8 cellular contexts compared by ENCODE assay signal in genomic region chr7:873367-874002, GRCh38. TPM values are rescaled to one million over a fixed set of nuclear protein-coding genes. Genes with fewer than 3 reads are reported as not detected.
DNase-seq lines count a peak whose midpoint lies in the region; ATAC-seq and TF ChIP-seq lines count a peak whose summit lies in the region.

No MANE protein-coding gene starts in this region.

- H3K4me3 ChIP-seq in IMR-90 (ENCODE audit: insufficient read depth, low read depth, low read length) (no peak overlapping the region), esophagus muscularis mucosa (no peak overlapping the region)

- peak overlapping the region; percentile 2 for H2AK9ac ChIP-seq in IMR-90 (replicated peaks; ENCODE audit: low read depth, low read length, poor library complexity)

- H3K27ac Mint-ChIP-seq in activated T-cell treated with anti-CD3 and anti-CD28 coated beads, Interleukin-2, amount 50 U/mL, for 24 hours = peak overlapping the region; percentile 86
- H3K27ac Mint-ChIP-seq in naive B cell = peak overlapping the region; percentile 11 to 74 (median 62)

- no peaks in the 10 kb centered on the region for H3K9me3 Mint-ChIP-seq in activated T-cell treated with anti-CD3 and anti-CD28 coated beads, Interleukin-2, amount 50 U/mL, for 24 hours
- no peaks in the 10 kb centered on the region for H3K9me3 Mint-ChIP-seq in naive B cell

- H2BK120ac ChIP-seq in IMR-90 (ENCODE audit: low read depth, low read length) = no peak overlapping the region

- H3K27me3 ChIP-seq in IMR-90 (ENCODE audit: control insufficient read depth, insufficient read depth, low read length) (no peaks in the 10 kb centered on the region), esophagus muscularis mucosa (no peaks in the 10 kb centered on the region)

- 0 out of 2 replicates have a peak overlapping the region, but pooled peaks have one; percentile 31 for H3K9ac ChIP-seq in IMR-90 (ENCODE audit: low read depth, low read length)

- peak overlapping the region; percentile 23 to 65; a peak in 1 of 4 replicates for H4K8ac ChIP-seq in IMR-90 (ENCODE audit: low read depth in 2 of 2, low read length in 2 of 2)

- no peak overlapping the region for H2BK5ac ChIP-seq in IMR-90 (ENCODE audit: low read depth, low read length, poor library complexity, severe bottlenecking)

- H4K5ac ChIP-seq in IMR-90 (ENCODE audit: low read depth, low read length) = no peak overlapping the region

- in situ Hi-C loops in IMR-90 (cut with MboI; ENCODE audit: low sequenced_read_pairs) = loop anchor here (5.0 to 10.0 kb wide), 2 partner anchors 86 to 339 kb away; no protein-coding TSS in a partner anchor

- H3K4me2 ChIP-seq in IMR-90 (ENCODE audit: low read depth, low read length) = no peak overlapping the region

- peak; percentile 26 for DNase-seq in DMS114 treated with DMSO at 0.1 percent for 48 hours (lab: John Stamatoyannopoulos, UW; ENCODE audit: unreplicated experiment)
- peak; percentile 75 for DNase-seq in IMR-90
- peak; percentile 81 for DNase-seq in activated T-cell treated with anti-CD3 and anti-CD28 coated beads, Interleukin-2, amount 50 U/mL, for 24 hours
- DNase-seq in esophagus muscularis mucosa (ENCODE audit: extremely low spot score) = peak; percentile 95
- DNase-seq in naive B cell = peak; percentile 59
- peak; percentile 47 to 56 for DNase-seq in stimulated activated CD8-positive, alpha-beta memory T cell treated with anti-CD3 and anti-CD28 coated beads, Interleukin-7, amount 100 ng/mL, for 48 hours (ENCODE audit: extremely low read depth in 1 of 2, low read depth in 1 of 2)

- H2BK20ac ChIP-seq in IMR-90 (ENCODE audit: low read depth, low read length) = no peak overlapping the region

- ATAC-seq in IMR-90 (ENCODE audit: low read depth) = peak; percentile 31
- peak in 1 of 2 donors; percentile 11 for ATAC-seq in naive B cell (ENCODE audit: low read depth in 2 of 2)
- ATAC-seq in HG03196 (IDR thresholded peaks at IDR 0.05; ENCODE audit: unreplicated experiment) = no peak

- TF ChIP-seq CTCF in IMR-90 (conservative IDR thresholded peaks at IDR 0.05; ENCODE audit: low read depth, low read length) (peak; percentile 94), esophagus muscularis mucosa (IDR thresholded peaks at IDR 0.05) (peak in 2 of 3 experiments; percentile 97 to 99)

- no peak overlapping the region for H3K23ac ChIP-seq in IMR-90 (ENCODE audit: low read depth, low read length)

- no peaks in the 10 kb centered on the region for H3K27me3 Mint-ChIP-seq in activated T-cell treated with anti-CD3 and anti-CD28 coated beads, Interleukin-2, amount 50 U/mL, for 24 hours
- no peaks in the 10 kb centered on the region for H3K27me3 Mint-ChIP-seq in naive B cell

- CTCF ChIA-PET in IMR-90 (lab: Yijun Ruan, JAX) = interaction anchor here (0.6 to 1.3 kb wide), 5 partner anchors 12 to 92 kb away, joined by 3 to 4 read pairs (median 3); no protein-coding TSS in a partner anchor

- peak overlapping the region; percentile 14; the same call in 1 of the 2 replicates for H4K91ac ChIP-seq in IMR-90 (ENCODE audit: insufficient read depth, low read depth, low read length)

- H3K14ac ChIP-seq in IMR-90 (replicated peaks; ENCODE audit: low read depth, low read length) = no peak overlapping the region

- H4K20me1 ChIP-seq in IMR-90 (ENCODE audit: insufficient read depth, low read length) = peaks cover 5% of the 10 kb centered on the region

- H2AK5ac ChIP-seq in IMR-90 (ENCODE audit: low read depth, low read length) = peak overlapping the region; percentile 41

- TF ChIP-seq POLR2A in IMR-90 (IDR thresholded peaks at IDR 0.05; ENCODE audit: low read depth, low read length) (no peak), esophagus muscularis mucosa (IDR thresholded peaks at IDR 0.05; ENCODE audit: low read depth) (no peak)

- 0 out of 2 replicates have a peak overlapping the region, but pooled peaks have one; percentile 27 for H3K4ac ChIP-seq in IMR-90 (ENCODE audit: low read depth, low read length)

- TSS peak; percentile 89 for BruUV-seq in IMR-90 (replicated peaks; lab: Mats Ljungman, UMichigan)

- peaks cover 4 to 40% of the 10 kb centered on the region in 2 experiments; a peak in 2 of 4 replicates for H3K79me1 ChIP-seq in IMR-90 (ENCODE audit: low read depth in 1 of 2, low read length in 2 of 2)

- no peak for TF ChIP-seq EP300 in esophagus muscularis mucosa (IDR thresholded peaks at IDR 0.05)

- peaks cover 29% of the 10 kb centered on the region for H3K36me3 ChIP-seq in IMR-90 (ENCODE audit: control insufficient read depth, insufficient read depth, low read length)
- H3K36me3 ChIP-seq in esophagus muscularis mucosa = peaks cover 15 to 65% (median 40%) of the 10 kb centered on the region in 4 donors

- WGBS in IMR-90 (ENCODE audit: extremely low coverage in 2 of 2, insufficient read length in 1 of 2), 2 experiments = 34% methylated on average over 12 of the region's 18 CpGs; no CpG with 5 or more reads in 1 of the 2 experiments
- WGBS in esophagus muscularis mucosa = 28% methylated on average over 18 of the region's 18 CpGs

- peak overlapping the region; percentile 27 for H2AFZ ChIP-seq in IMR-90 (replicated peaks; ENCODE audit: low read length, poor library complexity)

- POLR2A ChIA-PET in IMR-90 (lab: Charles Lee; ENCODE audit: unreplicated experiment) = no interaction called here

- no peak overlapping the region for H3K18ac ChIP-seq in IMR-90 (ENCODE audit: low read depth, low read length)

- intact Hi-C loops in IMR-90 (cut with micrococcal nuclease) (loop anchor here (1.0 to 10.0 kb wide), 3 partner anchors 87 to 553 kb away; partner anchors contain the start of gene PDGFA), esophagus muscularis mucosa (cut with DNase I) (loop anchor here (2.0 to 5.0 kb wide), 2 partner anchors 36 to 87 kb away; no protein-coding TSS in a partner anchor)

- peak overlapping the region; percentile 22; the same call in 1 of the 2 replicates for H3K56ac ChIP-seq in IMR-90 (ENCODE audit: extremely low read depth, insufficient read depth, low read length)

- peak; percentile 85 for TF ChIP-seq RAD21 in IMR-90 (IDR thresholded peaks at IDR 0.05; ENCODE audit: low read length)

- H3K9me3 ChIP-seq in IMR-90 (ENCODE audit: control insufficient read depth, insufficient read depth, low read length) = no peaks in the 10 kb centered on the region
- H3K9me3 ChIP-seq in esophagus muscularis mucosa = no peaks in the 10 kb centered on the region

- H3K4me1 ChIP-seq in IMR-90 (ENCODE audit: control insufficient read depth, insufficient read depth, low read length) (peaks cover 5% of the 10 kb centered on the region), esophagus muscularis mucosa (peaks cover 50 to 74% (median 67%) of the 10 kb centered on the region in 4 donors)

- H3K27ac ChIP-seq in IMR-90 (ENCODE audit: insufficient read depth, low read length) (peak overlapping the region; percentile 33; the same call in 1 of the 2 replicates), esophagus muscularis mucosa (replicated peaks in 1 of 4) (peak overlapping the region; percentile 85 to 92 (median 92))

- no peaks in the 10 kb centered on the region for H3K9me1 ChIP-seq in IMR-90 (ENCODE audit: insufficient read depth, low read length)

- H3K4me3 Mint-ChIP-seq in activated T-cell treated with anti-CD3 and anti-CD28 coated beads, Interleukin-2, amount 50 U/mL, for 24 hours = peak overlapping the region; percentile 3
- H3K4me3 Mint-ChIP-seq in naive B cell = peak overlapping the region in 3 of 8 donors; percentile 39 to 81 (median 78)

- peaks cover 35% of the 10 kb centered on the region for H3K4me1 Mint-ChIP-seq in activated T-cell treated with anti-CD3 and anti-CD28 coated beads, Interleukin-2, amount 50 U/mL, for 24 hours (ENCODE audit: low read depth)
- peaks cover 14 to 27% (median 17%) of the 10 kb centered on the region in 3 donors for H3K4me1 Mint-ChIP-seq in naive B cell

- peaks cover 57% of the 10 kb centered on the region for H3K36me3 Mint-ChIP-seq in activated T-cell treated with anti-CD3 and anti-CD28 coated beads, Interleukin-2, amount 50 U/mL, for 24 hours (ENCODE audit: low read depth)
- H3K36me3 Mint-ChIP-seq in naive B cell = peaks cover 0 to 4% of the 10 kb centered on the region in 2 donors

- no peak overlapping the region for H2BK15ac ChIP-seq in IMR-90 (ENCODE audit: low read depth, low read length)

- dilution Hi-C loops in IMR-90 (cut with HindIII; ENCODE audit: low sequenced_read_pairs, unreplicated experiment) = no loop called here

TF ChIP-seq in IMR-90, 13 proteins besides CTCF, POLR2A, EP300 and RAD21 (continues in another document):
- TF ChIP-seq MXI1 (IDR thresholded peaks at IDR 0.05; ENCODE audit: borderline replicate concordance, low read depth, low read length) = peak; percentile 97
- peak; percentile 61; the same call in 1 of the 2 replicates for TF ChIP-seq BHLHE40 (IDR thresholded peaks at IDR 0.05; ENCODE audit: low read depth, low read length)

TF ChIP-seq in PFSK-1, 5 proteins besides CTCF, POLR2A, EP300 and RAD21 (continues in another document):
- TF ChIP-seq SIN3A (IDR thresholded peaks at IDR 0.05; ENCODE audit: borderline replicate concordance, insufficient read depth, low read length) (peak; percentile 98), FOXP2 (optimal IDR thresholded peaks at IDR 0.05; ENCODE audit: borderline replicate concordance, extremely low read depth, extremely low read length, insufficient read depth) (peak; percentile 84), TAF1 (IDR thresholded peaks at IDR 0.05; ENCODE audit: borderline replicate concordance, insufficient read depth, low read length) (no peak), POLR2AphosphoS5 (IDR thresholded peaks at IDR 0.05; ENCODE audit: low read depth, low read length) (no peak)

RNA-seq across cellular contexts. Expression of gene GET4, which starts 2.9 kb away (rescaled TPM):
- 10.6 and 11.3 TPM in 2 replicates for total RNA-seq in IMR-90 (2012; rRNA removed)
- 30.9 and 37.2 TPM in 2 replicates for polyA plus RNA-seq in IMR-90 (2012; rRNA removed)
- polyA plus RNA-seq in IMR-90 (2012; cell fraction: cytosol; rRNA removed) = 25.9 and 35.9 TPM in 2 replicates
- 104 and 238 TPM in 2 replicates for polyA plus RNA-seq in IMR-90 (2012; cell fraction: nucleus; rRNA removed; ENCODE audit: low replicate concordance)
- 132 TPM for polyA plus RNA-seq in PFSK-1 (2012; ENCODE audit: insufficient read length, low read depth)
- total RNA-seq in esophagus muscularis mucosa = 10 to 100 TPM; 24.7 to 41.3 (median 35.2) TPM
- polyA plus RNA-seq in naive B cell (ENCODE audit: low read depth in 6 of 6) = 10 to 100 TPM in 5 of 6 donors, 1 to 10 TPM in 1; 7.6 to 25.7 (median 16.8) TPM

RNA-seq across cellular contexts. Expression of gene SUN1, which starts 41.2 kb away (rescaled TPM):
- 113 and 129 TPM in 2 replicates for total RNA-seq in IMR-90 (2012; rRNA removed)
- 155 and 239 TPM in 2 replicates for polyA plus RNA-seq in IMR-90 (2012; rRNA removed)
- polyA plus RNA-seq in IMR-90 (2012; cell fraction: cytosol; rRNA removed) = 84.1 and 183 TPM in 2 replicates
- polyA plus RNA-seq in IMR-90 (2012; cell fraction: nucleus; rRNA removed; ENCODE audit: low replicate concordance) = 1,009 and 1,044 TPM in 2 replicates
- polyA plus RNA-seq in PFSK-1 (2012; ENCODE audit: insufficient read length, low read depth) = 127 TPM
- 100 to 1,000 TPM; 132 to 149 (median 147) TPM for total RNA-seq in esophagus muscularis mucosa
- 10 to 100 TPM; 38.9 to 93.6 (median 45.5) TPM for polyA plus RNA-seq in naive B cell (ENCODE audit: low read depth in 6 of 6)

Comparison
In these comparisons a context has a peak if more than half of its experiments do, and no peak if none do; other contexts are left out.
1. DNase-seq: peak in every context shown above with its lines; median percentile 95 in esophagus muscularis mucosa; 81 in activated T-cell treated with anti-CD3 and anti-CD28 coated beads, Interleukin-2, amount 50 U/mL, for 24 hours; 75 in IMR-90; 59 in naive B cell; 52 in stimulated activated CD8-positive, alpha-beta memory T cell treated with anti-CD3 and anti-CD28 coated beads, Interleukin-7, amount 100 ng/mL, for 48 hours; 26 in DMS114 treated with DMSO at 0.1 percent for 48 hours.